8 cellular contexts compared by ENCODE assay signal in genomic region chr13:72728290-72728605, GRCh38. TPM values are rescaled to one million over a fixed set of nuclear protein-coding genes. Genes with fewer than 3 reads are reported as not detected.
A peak's percentile ranks its signal among the peaks of the same experiment; 100 is the strongest.
DNase-seq lines count a peak whose midpoint lies in the region; ATAC-seq, FAIRE-seq and TF ChIP-seq lines count a peak whose summit lies in the region.

No MANE protein-coding gene starts in this region.

- H3K4me3 ChIP-seq in heart right ventricle (peak overlapping the region; percentile 65 to 96 (median 80)), astrocyte (ENCODE audit: insufficient read depth, low read depth, low read length) (peak overlapping the region; percentile 88), mesenchymal stem cell (ENCODE audit: insufficient read depth in 1 of 2, low read depth in 1 of 2, low read length in 2 of 2) (peak overlapping the region; percentile 80 to 97), aorta (ENCODE audit: low read length in 2 of 2) (peak overlapping the region; percentile 30 to 51)

- H3K36me3 Mint-ChIP-seq in astrocyte (ENCODE audit: low read depth, unreplicated experiment) = no peaks in the 10 kb centered on the region

- DNase-seq in heart right ventricle = no peak
- DNase-seq in Right ventricle myocardium inferior (ENCODE audit: missing footprints) = no peak
- DNase-seq in astrocyte (ENCODE audit: low read depth) = no peak
- peak; percentile 2 for DNase-seq in mesenchymal stem cell
- no peak for DNase-seq in aorta
- no peak for DNase-seq in NCI-H1092 treated with DMSO at 0.1 percent for 48 hours (lab: John Stamatoyannopoulos, UW)
- DNase-seq in GDM1 (lab: John Stamatoyannopoulos, UW) = no peak

- no peak overlapping the region for H2BK5ac ChIP-seq in mesenchymal stem cell (ENCODE audit: low read depth, low read length, poor library complexity, severe bottlenecking)

- peaks cover 9% of the 10 kb centered on the region for H3K4me1 Mint-ChIP-seq in astrocyte (ENCODE audit: low read depth, unreplicated experiment)

- no peaks in the 10 kb centered on the region for H3K27me3 Mint-ChIP-seq in astrocyte (ENCODE audit: low read depth, unreplicated experiment)

- H3K79me1 ChIP-seq in mesenchymal stem cell (replicated peaks; ENCODE audit: low read length, poor library complexity, severe bottlenecking) = peaks cover 8% of the 10 kb centered on the region

- H2BK12ac ChIP-seq in mesenchymal stem cell (ENCODE audit: low read length in 2 of 2) = no peak overlapping the region

- no peak overlapping the region for H2BK120ac ChIP-seq in mesenchymal stem cell (ENCODE audit: low read depth, low read length)

- peak overlapping the region; percentile 93 for H2AFZ ChIP-seq in astrocyte (ENCODE audit: low read depth, low read length)
- peak overlapping the region; percentile 68 for H2AFZ ChIP-seq in mesenchymal stem cell (ENCODE audit: low read depth, low read length)

- H3K27ac ChIP-seq in heart right ventricle (peak overlapping the region in 7 of 10 donors; percentile 31 to 88 (median 53)), astrocyte (ENCODE audit: low read depth, low read length) (peak overlapping the region; percentile 65), mesenchymal stem cell (ENCODE audit: low read length, poor library complexity, severe bottlenecking) (no peak overlapping the region), aorta (ENCODE audit: low read depth in 1 of 2, low read length in 2 of 2) (no peak overlapping the region)

- peaks cover 7% of the 10 kb centered on the region for H4K20me1 ChIP-seq in astrocyte (ENCODE audit: insufficient read depth, low read length)

- H3K4me2 ChIP-seq in astrocyte (ENCODE audit: low read length) (peak overlapping the region; percentile 94), mesenchymal stem cell (ENCODE audit: low read length, poor library complexity, severe bottlenecking) (peak overlapping the region; percentile 74)

- H3K4ac ChIP-seq in mesenchymal stem cell (ENCODE audit: low read depth in 1 of 2, low read length in 2 of 2) = no peak overlapping the region

- TF ChIP-seq CTCF in heart right ventricle (IDR thresholded peaks at IDR 0.05) = no peak
- TF ChIP-seq CTCF in astrocyte (IDR thresholded peaks at IDR 0.05; ENCODE audit: insufficient read depth, low read depth, low read length) = no peak

- peak overlapping the region; percentile 45 for H4K8ac ChIP-seq in mesenchymal stem cell (ENCODE audit: low read length)

- WGBS in heart right ventricle, 2 donors = 8 to 9% methylated on average over 3 of the region's 3 CpGs
- 28% methylated on average over 3 of the region's 3 CpGs for WGBS in mesenchymal stem cell
- WGBS in aorta, 2 donors = 2% methylated on average over 3 of the region's 3 CpGs

- ATAC-seq in heart right ventricle (no peak), Right ventricle myocardium inferior (no peak), aorta (ENCODE audit: low FRiP score) (no peak), HG03045 (IDR thresholded peaks at IDR 0.05; ENCODE audit: unreplicated experiment) (no peak)

- intact Hi-C loops in heart right ventricle (cut with DNase I) (loop anchor here in 4 of 10 donors (5.0 to 10.0 kb wide), 2 partner anchors 54 to 57 kb away; partner anchors contain the start of genes DIS3 (in 4 of the 4) and PIBF1 (in 4 of the 4)), Right ventricle myocardium inferior (cut with DNase I) (no loop called here), aorta (cut with DNase I) (loop anchor here in 1 of 2 donors (5.0 kb wide), 1 partner anchor 54 kb away; the partner anchor contains the start of genes DIS3 and PIBF1)

- H3K27me3 ChIP-seq in heart right ventricle (no peaks in the 10 kb centered on the region), astrocyte (ENCODE audit: insufficient read depth, low read length) (no peaks in the 10 kb centered on the region), mesenchymal stem cell (ENCODE audit: control insufficient read depth in 1 of 2, insufficient read depth in 1 of 2, low read length in 2 of 2) (no peaks in the 10 kb centered on the region), aorta (ENCODE audit: control insufficient read depth in 1 of 2, insufficient read depth in 2 of 2, low read length in 1 of 2) (no peaks in the 10 kb centered on the region)

- H4K91ac ChIP-seq in mesenchymal stem cell (ENCODE audit: low read length) = no peak overlapping the region

- no peak for FAIRE-seq in astrocyte (lab: Jason Lieb, UNC)

- H3K27ac Mint-ChIP-seq in astrocyte (ENCODE audit: unreplicated experiment) = no peak overlapping the region

- no peak overlapping the region for H3K23ac ChIP-seq in mesenchymal stem cell (ENCODE audit: low read length in 2 of 2)

- H2BK15ac ChIP-seq in mesenchymal stem cell (ENCODE audit: low read depth, poor library complexity, severe bottlenecking) = no peak overlapping the region

- no peak overlapping the region for H2AK5ac ChIP-seq in mesenchymal stem cell (ENCODE audit: low read length, severe bottlenecking)

- peak overlapping the region in 1 of 2 experiments; percentile 46 for H3K18ac ChIP-seq in mesenchymal stem cell (ENCODE audit: low read depth in 1 of 2, low read length in 2 of 2)

- H3K36me3 ChIP-seq in heart right ventricle (peaks cover 0 to 24% (median 0%) of the 10 kb centered on the region in 9 donors), astrocyte (ENCODE audit: insufficient read depth, low read length) (peaks cover 5% of the 10 kb centered on the region), mesenchymal stem cell (ENCODE audit: control insufficient read depth in 1 of 2, insufficient read depth in 2 of 2, low read depth in 1 of 2, low read length in 2 of 2) (peaks cover 2 to 8% of the 10 kb centered on the region in 2 experiments), aorta (ENCODE audit: control insufficient read depth in 1 of 2, insufficient read depth in 2 of 2, low read length in 1 of 2) (no peaks in the 10 kb centered on the region)

- peaks cover 80% of the 10 kb centered on the region for H3K79me2 ChIP-seq in astrocyte (ENCODE audit: insufficient read depth, low read length)

- H3K9me3 Mint-ChIP-seq in astrocyte (ENCODE audit: unreplicated experiment) = no peaks in the 10 kb centered on the region

- H3K4me1 ChIP-seq in heart right ventricle = peaks cover 0 to 39% (median 20%) of the 10 kb centered on the region in 9 donors
- peaks cover 3% of the 10 kb centered on the region for H3K4me1 ChIP-seq in astrocyte (ENCODE audit: insufficient read depth, low read length)
- H3K4me1 ChIP-seq in mesenchymal stem cell (ENCODE audit: control insufficient read depth, insufficient read depth, low read depth, low read length) = peaks cover 1% of the 10 kb centered on the region
- no peaks in the 10 kb centered on the region for H3K4me1 ChIP-seq in aorta (ENCODE audit: control insufficient read depth in 1 of 2, insufficient read depth in 2 of 2, low read length in 2 of 2)

- H3K9ac ChIP-seq in astrocyte (ENCODE audit: low read length) (peak overlapping the region; percentile 88), mesenchymal stem cell (ENCODE audit: low read length) (peak overlapping the region; percentile 90)

- H3K9me3 ChIP-seq in heart right ventricle (no peaks in the 10 kb centered on the region), astrocyte (ENCODE audit: insufficient read depth, low read depth, low read length) (no peaks in the 10 kb centered on the region), mesenchymal stem cell (ENCODE audit: control insufficient read depth, low read length) (no peaks in the 10 kb centered on the region), aorta (ENCODE audit: control insufficient read depth, low read length) (no peaks in the 10 kb centered on the region)

- peak overlapping the region in 1 of 2 experiments; percentile 4 for H3K14ac ChIP-seq in mesenchymal stem cell (ENCODE audit: low read length in 2 of 2)

- peak overlapping the region; percentile 98 for H3K4me3 Mint-ChIP-seq in astrocyte (ENCODE audit: unreplicated experiment)

RNA-seq across cellular contexts. Expression of gene BORA, which starts 0.5 kb away (rescaled TPM):
- total RNA-seq in heart right ventricle (1 to 10 TPM in 4 of 10 donors, under 1 TPM in 6; 0.42 to 1.6 (median 0.91) TPM), Right ventricle myocardium inferior (0.62 TPM), astrocyte (3.3 and 4.8 TPM in 2 replicates), aorta (1 to 10 TPM; 1.5 to 2.6 TPM)
- polyA plus RNA-seq in heart right ventricle (under 1 TPM; 0.88 to 0.93 TPM), aorta (1 to 10 TPM; 1.5 to 6.9 TPM)
- polyA plus RNA-seq in mesenchymal stem cell (2013, experiment 1 of 2) = 3.4 TPM
- 4.3 TPM for polyA plus RNA-seq in mesenchymal stem cell (2013, experiment 2 of 2)

RNA-seq across cellular contexts. Expression of gene MZT1, which starts 0.8 kb away (rescaled TPM):
- total RNA-seq in heart right ventricle = 1 to 10 TPM; 5.8 to 9.6 (median 6.6) TPM
- 1 to 10 TPM; 6.4 to 7.0 TPM for polyA plus RNA-seq in heart right ventricle
- total RNA-seq in Right ventricle myocardium inferior = 6.6 TPM
- total RNA-seq in astrocyte = 12.0 and 13.5 TPM in 2 replicates
- 7.0 TPM for polyA plus RNA-seq in mesenchymal stem cell (2013, experiment 1 of 2)
- 8.4 TPM for polyA plus RNA-seq in mesenchymal stem cell (2013, experiment 2 of 2)
- 1 to 10 TPM; 7.4 to 9.4 TPM for total RNA-seq in aorta
- 10 to 100 TPM; 10.3 to 15.5 TPM for polyA plus RNA-seq in aorta

RNA-seq across cellular contexts. Expression of gene DIS3, which starts 53.5 kb away (rescaled TPM):
- total RNA-seq in heart right ventricle (10 to 100 TPM; 13.6 to 19.6 (median 17.2) TPM), Right ventricle myocardium inferior (14.8 TPM), astrocyte (41.8 and 42.1 TPM in 2 replicates), aorta (10 to 100 TPM; 26.0 to 27.8 TPM)
- polyA plus RNA-seq in heart right ventricle (1 to 10 TPM; 5.9 to 7.3 TPM), aorta (10 to 100 TPM in 1 of 2 donors, 1 to 10 TPM in 1; 6.5 to 13.6 TPM)
- 26.4 TPM for polyA plus RNA-seq in mesenchymal stem cell (2013, experiment 1 of 2)
- polyA plus RNA-seq in mesenchymal stem cell (2013, experiment 2 of 2) = 26.5 TPM

RNA-seq across cellular contexts. Expression of gene PIBF1, which starts 53.7 kb away (rescaled TPM):
- total RNA-seq in heart right ventricle = 10 to 100 TPM; 12.1 to 20.9 (median 16.7) TPM
- polyA plus RNA-seq in heart right ventricle = 10 to 100 TPM in 1 of 2 donors, 1 to 10 TPM in 1; 7.5 to 17.9 TPM
- total RNA-seq in Right ventricle myocardium inferior = 16.3 TPM
- total RNA-seq in astrocyte = 15.5 and 19.3 TPM in 2 replicates
- 8.8 TPM for polyA plus RNA-seq in mesenchymal stem cell (2013, experiment 1 of 2)
- polyA plus RNA-seq in mesenchymal stem cell (2013, experiment 2 of 2) = 8.8 TPM
- total RNA-seq in aorta = 10 to 100 TPM; 25.1 to 29.4 TPM
- 10 to 100 TPM in 1 of 2 donors, 1 to 10 TPM in 1; 1.5 to 10.9 TPM for polyA plus RNA-seq in aorta

Comparison
In these comparisons a context has a peak if more than half of its experiments do, and no peak if none do; other contexts are left out.
1. H3K27ac ChIP-seq: peak in heart right ventricle (7 of 10) and astrocyte (single experiment); none in mesenchymal stem cell (single experiment) and aorta (0 of 2).
2. Peak in every context shown above with its lines, with median percentiles within 50 percentile points of each other: H3K4me3 ChIP-seq.